Comparison of ENCODE assay signal across 8 cellular contexts in the genomic region with DNA sequence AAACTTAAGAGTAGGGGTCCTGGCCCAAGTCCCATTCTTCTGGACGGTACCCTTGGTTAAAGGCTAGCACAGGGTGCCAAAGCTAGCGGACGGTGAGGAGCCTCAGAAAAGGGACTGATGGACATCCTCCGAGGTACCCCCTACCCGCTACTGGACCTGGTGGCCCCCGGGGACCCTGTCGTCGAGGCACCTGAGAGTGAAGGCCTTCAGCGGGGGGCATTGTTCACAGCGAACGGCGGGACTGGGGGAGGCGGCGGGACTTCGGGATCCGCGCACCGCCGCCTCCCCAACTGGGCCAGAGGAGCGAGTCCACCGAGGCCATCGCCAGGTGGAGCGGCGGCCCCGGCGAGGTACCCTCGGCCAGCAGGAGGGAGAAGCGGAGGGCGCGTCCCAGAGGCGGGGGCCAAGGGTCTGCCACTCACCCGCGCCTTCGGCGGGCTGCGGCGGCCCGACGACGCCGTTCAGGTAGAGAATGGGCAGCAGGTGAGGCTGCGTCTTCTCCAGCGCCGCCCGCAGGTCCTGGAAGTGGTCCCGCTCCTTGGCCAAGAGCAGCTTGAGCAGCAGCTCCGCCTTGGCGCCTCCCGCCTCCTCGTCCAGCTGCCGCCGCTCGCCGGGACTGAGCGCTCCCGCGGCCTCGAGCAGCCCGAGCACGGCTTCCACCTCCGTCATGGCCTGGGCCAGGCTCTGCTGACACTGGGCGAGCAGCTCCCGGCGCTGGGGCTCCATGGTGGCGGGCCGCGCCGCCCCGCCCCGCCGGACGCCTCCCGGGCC. TPM values are rescaled to one million over a fixed set of nuclear protein-coding genes. Genes with fewer than 3 reads are reported as not detected.
A peak's percentile ranks its signal among the peaks of the same experiment; 100 is the strongest.
DNase-seq lines count a peak whose midpoint lies in the region; ATAC-seq and TF ChIP-seq lines count a peak whose summit lies in the region.

No MANE protein-coding gene starts in this region.

- H3K9me3 Mint-ChIP-seq in activated naive CD4-positive, alpha-beta T cell treated with anti-CD3 and anti-CD28 coated beads, Interleukin-2, amount 50 U/mL, for 72 hours = no peaks in the 10 kb centered on the region

- H3K36me3 ChIP-seq in KOPT-K1 (ENCODE audit: insufficient read depth, low read length) = no peaks in the 10 kb centered on the region; the same call in 1 of the 2 replicates
- H3K36me3 ChIP-seq in heart right ventricle = no peaks in the 10 kb centered on the region
- no peaks in the 10 kb centered on the region for H3K36me3 ChIP-seq in parathyroid adenoma (ENCODE audit: control insufficient read depth, insufficient read depth, low read length)
- H3K36me3 ChIP-seq in Karpas-422 (ENCODE audit: insufficient read depth, low read length) = no peaks in the 10 kb centered on the region

- H2AFZ ChIP-seq in parathyroid adenoma (peak overlapping the region; percentile 72), Karpas-422 (ENCODE audit: low read length) (no peak overlapping the region)

- H3K36me3 Mint-ChIP-seq in activated naive CD4-positive, alpha-beta T cell treated with anti-CD3 and anti-CD28 coated beads, Interleukin-2, amount 50 U/mL, for 72 hours = peaks cover 6% of the 10 kb centered on the region in 2 donors

- no peak overlapping the region for H3K27ac Mint-ChIP-seq in activated naive CD4-positive, alpha-beta T cell treated with anti-CD3 and anti-CD28 coated beads, Interleukin-2, amount 50 U/mL, for 72 hours

- H3K9ac ChIP-seq in parathyroid adenoma (peak overlapping the region; percentile 46), Karpas-422 (ENCODE audit: low read length) (no peak overlapping the region)

- TF ChIP-seq CTCF in heart right ventricle (IDR thresholded peaks at IDR 0.05) (no peak), parathyroid adenoma (IDR thresholded peaks at IDR 0.05) (peak; percentile 24)

- no peaks in the 10 kb centered on the region for H4K20me1 ChIP-seq in Karpas-422 (ENCODE audit: insufficient read depth, low read depth, low read length)

- H3K27me3 ChIP-seq in heart right ventricle = peaks cover 0 to 48% (median 0%) of the 10 kb centered on the region in 7 donors
- H3K27me3 ChIP-seq in parathyroid adenoma (ENCODE audit: control insufficient read depth, insufficient read depth, low read length) = no peaks in the 10 kb centered on the region
- H3K27me3 ChIP-seq in Karpas-422 (ENCODE audit: low read length) = no peaks in the 10 kb centered on the region

- intact Hi-C loops in heart right ventricle (cut with DNase I) = loop anchor here in 4 of 10 donors (5.0 kb wide), 2 partner anchors 46 to 79 kb away; no protein-coding TSS in a partner anchor

- WGBS in heart right ventricle, 2 donors = 1% methylated on average over 58 to 73 of the region's 73 CpGs

- peak overlapping the region; percentile 53 for H3K27ac ChIP-seq in KOPT-K1 (ENCODE audit: low read depth, low read length, poor library complexity, severe bottlenecking)
- H3K27ac ChIP-seq in heart right ventricle = peak overlapping the region in 8 of 10 donors; percentile 47 to 79 (median 66)
- H3K27ac ChIP-seq in parathyroid adenoma = peak overlapping the region; percentile 88
- H3K27ac ChIP-seq in Karpas-422 (ENCODE audit: low read length) = no peak overlapping the region

- H3K4me2 ChIP-seq in parathyroid adenoma (ENCODE audit: low read length) (peak overlapping the region; percentile 81), Karpas-422 (ENCODE audit: low read depth, low read length, poor library complexity, severe bottlenecking) (no peak overlapping the region)

- DNase-seq in DMS53 (lab: John Stamatoyannopoulos, UW) (peak; percentile 74), heart right ventricle (peak; percentile 27 to 56), Karpas-422 (no peak), NCI-H187 (lab: John Stamatoyannopoulos, UW) (no peak)
- peak in 1 of 2 donors; percentile 33 for DNase-seq in activated naive CD4-positive, alpha-beta T cell treated with anti-CD3 and anti-CD28 coated beads, Interleukin-2, amount 50 U/mL, for 72 hours (ENCODE audit: low spot score in 2 of 2)

- ATAC-seq in GM21390 (IDR thresholded peaks at IDR 0.05; ENCODE audit: unreplicated experiment) (peak; percentile 59), heart right ventricle (peak; percentile 30 to 64 (median 46))
- ATAC-seq in activated naive CD4-positive, alpha-beta T cell treated with anti-CD3 and anti-CD28 coated beads, Interleukin-2, amount 50 U/mL, for 72 hours = peak; percentile 75 to 77

- H3K79me2 ChIP-seq in parathyroid adenoma (peaks cover 42% of the 10 kb centered on the region), Karpas-422 (ENCODE audit: low read length) (no peaks in the 10 kb centered on the region)

- H3K4me3 ChIP-seq in heart right ventricle (peak overlapping the region; percentile 69 to 97 (median 74)), parathyroid adenoma (ENCODE audit: low read depth, low read length) (peak overlapping the region; percentile 78), Karpas-422 (ENCODE audit: low read length) (no peak overlapping the region)

- H3K9me3 ChIP-seq in KOPT-K1 (ENCODE audit: insufficient read depth, low read length, poor library complexity, severe bottlenecking) = no peaks in the 10 kb centered on the region
- H3K9me3 ChIP-seq in heart right ventricle = peaks cover 0 to 8% (median 0%) of the 10 kb centered on the region in 11 donors
- no peaks in the 10 kb centered on the region for H3K9me3 ChIP-seq in parathyroid adenoma (ENCODE audit: control insufficient read depth, low read length)
- no peaks in the 10 kb centered on the region for H3K9me3 ChIP-seq in Karpas-422 (ENCODE audit: low read length)

- peaks cover 10 to 34% (median 19%) of the 10 kb centered on the region in 9 donors for H3K4me1 ChIP-seq in heart right ventricle
- peaks cover 10% of the 10 kb centered on the region for H3K4me1 ChIP-seq in parathyroid adenoma
- H3K4me1 ChIP-seq in Karpas-422 (ENCODE audit: low read length) = no peaks in the 10 kb centered on the region

- no peaks in the 10 kb centered on the region for H3K9me2 ChIP-seq in Karpas-422 (replicated peaks; ENCODE audit: insufficient read depth, low read length)

RNA-seq across cellular contexts. Expression of a gene that starts 0.6 kb away (rescaled TPM):
- total RNA-seq in activated naive CD4-positive, alpha-beta T cell treated with anti-CD3 and anti-CD28 coated beads, Interleukin-2, amount 50 U/mL, for 72 hours = 1 to 10 TPM; 1.3 to 4.6 TPM
- 10 to 100 TPM in 7 of 10 donors, 1 to 10 TPM in 3; 6.6 to 14.1 (median 11.7) TPM for total RNA-seq in heart right ventricle
- 1 to 10 TPM; 5.0 to 5.8 TPM for polyA plus RNA-seq in heart right ventricle
- total RNA-seq in Karpas-422 (2014; rRNA removed; shearing (Covaris generic); ENCODE audit: low replicate concordance) = 0.19 and 0.43 TPM in 2 replicates

Comparison
In these comparisons a context has a peak if more than half of its experiments do, and no peak if none do; other contexts are left out.
1. DNase-seq: peak in DMS53 (single experiment) and heart right ventricle (2 of 2); none in Karpas-422 (single experiment) and NCI-H187 (0 of 2).
2. Peak in every context shown above with its lines, with median percentiles within 50 percentile points of each other: ATAC-seq.